8 cellular contexts compared by ENCODE assay signal in the genomic region with DNA sequence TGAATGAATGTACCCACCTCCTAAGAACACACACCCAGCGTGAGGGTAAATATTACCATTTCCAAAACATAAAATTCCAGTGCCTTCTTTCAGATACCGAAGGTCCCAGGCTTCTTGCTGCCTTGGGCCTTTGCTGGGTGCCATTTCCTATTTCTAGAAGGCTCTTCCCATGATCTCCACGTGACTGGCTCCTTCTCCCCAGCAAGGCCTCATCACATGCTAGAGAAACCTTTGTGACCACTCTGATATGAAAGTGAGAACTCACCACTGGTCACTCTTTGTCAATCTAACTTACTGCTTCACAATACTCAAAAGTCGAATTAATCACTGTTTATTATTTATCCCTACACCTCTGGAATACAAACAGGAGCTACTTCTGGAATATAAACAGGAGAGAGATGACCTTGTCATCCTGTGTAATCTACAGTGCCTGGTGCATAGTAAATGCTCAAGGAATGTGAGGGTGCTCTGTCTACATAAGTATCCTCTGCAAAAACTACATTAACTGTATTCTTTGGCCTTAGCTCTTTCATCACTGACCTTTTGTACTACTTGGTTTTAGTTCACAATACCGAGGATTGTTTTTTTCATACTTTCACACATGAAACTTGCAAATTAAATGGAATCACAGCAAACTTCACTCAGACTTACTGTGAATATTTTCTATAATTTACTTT. TPM values are rescaled to one million over a fixed set of nuclear protein-coding genes. Genes with fewer than 3 reads are reported as not detected.
DNase-seq lines count a peak whose midpoint lies in the region; ATAC-seq, FAIRE-seq and TF ChIP-seq lines count a peak whose summit lies in the region.

No MANE protein-coding gene starts in this region.

- H3K27ac Mint-ChIP-seq in memory B cell = peak overlapping the region; percentile 90
- no peak overlapping the region for H3K27ac Mint-ChIP-seq in activated T-helper 2 cell treated with anti-CD3 and anti-CD28 coated beads, Interferon-gamma antibody, Interleukin-2, Interleukin-4, amounts not matched to agents 10 μg/mL and 5 μg/mL and 100 μg/mL, durations not matched to agents 14 hours and 24 hours and 36 hours

- no peaks in the 10 kb centered on the region for H3K9me3 Mint-ChIP-seq in memory B cell
- no peaks in the 10 kb centered on the region for H3K9me3 Mint-ChIP-seq in activated T-helper 2 cell treated with anti-CD3 and anti-CD28 coated beads, Interferon-gamma antibody, Interleukin-2, Interleukin-4, amounts not matched to agents 10 μg/mL and 5 μg/mL and 100 μg/mL, durations not matched to agents 14 hours and 24 hours and 36 hours

- peaks cover 34% of the 10 kb centered on the region for H3K36me3 Mint-ChIP-seq in memory B cell
- peaks cover 7% of the 10 kb centered on the region for H3K36me3 Mint-ChIP-seq in activated T-helper 2 cell treated with anti-CD3 and anti-CD28 coated beads, Interferon-gamma antibody, Interleukin-2, Interleukin-4, amounts not matched to agents 10 μg/mL and 5 μg/mL and 100 μg/mL, durations not matched to agents 14 hours and 24 hours and 36 hours (ENCODE audit: low read depth)

- no peak for ATAC-seq in memory B cell (ENCODE audit: low read depth)

- in situ Hi-C loops in ACHN (cut with HindIII; ENCODE audit: low pct_ligation_motif_present, low pct_unique_long_range_greater_than_20kb, low sequenced_read_pairs) (no loop called here), astrocyte of the cerebellum (cut with HindIII; ENCODE audit: low sequenced_read_pairs) (no loop called here)

- H3K27me3 Mint-ChIP-seq in memory B cell = no peaks in the 10 kb centered on the region
- H3K27me3 Mint-ChIP-seq in activated T-helper 2 cell treated with anti-CD3 and anti-CD28 coated beads, Interferon-gamma antibody, Interleukin-2, Interleukin-4, amounts not matched to agents 10 μg/mL and 5 μg/mL and 100 μg/mL, durations not matched to agents 14 hours and 24 hours and 36 hours (ENCODE audit: low read depth) = peaks cover 13% of the 10 kb centered on the region

- H3K4me1 Mint-ChIP-seq in memory B cell = peaks cover 57% of the 10 kb centered on the region
- peaks cover 26% of the 10 kb centered on the region for H3K4me1 Mint-ChIP-seq in activated T-helper 2 cell treated with anti-CD3 and anti-CD28 coated beads, Interferon-gamma antibody, Interleukin-2, Interleukin-4, amounts not matched to agents 10 μg/mL and 5 μg/mL and 100 μg/mL, durations not matched to agents 14 hours and 24 hours and 36 hours (ENCODE audit: low read depth)

- H3K4me3 Mint-ChIP-seq in memory B cell = peak overlapping the region; percentile 99
- no peak overlapping the region for H3K4me3 Mint-ChIP-seq in activated T-helper 2 cell treated with anti-CD3 and anti-CD28 coated beads, Interferon-gamma antibody, Interleukin-2, Interleukin-4, amounts not matched to agents 10 μg/mL and 5 μg/mL and 100 μg/mL, durations not matched to agents 14 hours and 24 hours and 36 hours (ENCODE audit: low read depth)

- DNase-seq in ACHN (peak; percentile 22), H54 (ENCODE audit: insufficient read length, low spot score) (no peak), astrocyte of the cerebellum (ENCODE audit: low read depth) (no peak), memory B cell (ENCODE audit: low spot score in 2 of 2) (no peak), GM19240 (ENCODE audit: insufficient read length, low spot score) (no peak), COLO668 (lab: John Stamatoyannopoulos, UW; ENCODE audit: unreplicated experiment) (no peak)
- DNase-seq in stimulated activated CD4-positive, alpha-beta T cell treated with anti-CD3 and anti-CD28 coated beads, Interleukin-12 subunit alpha, Interleukin-12 subunit beta, amount 100 ng/mL, for 4 hours = no peak
- no peak for DNase-seq in activated T-helper 2 cell treated with anti-CD3 and anti-CD28 coated beads, Interferon-gamma antibody, Interleukin-2, Interleukin-4, amounts not matched to agents 10 μg/mL and 5 μg/mL and 100 μg/mL, durations not matched to agents 14 hours and 24 hours and 36 hours (ENCODE audit: low spot score)

- TF ChIP-seq CTCF in astrocyte of the cerebellum (IDR thresholded peaks at IDR 0.05; ENCODE audit: low read depth, low read length, missing control alignments) = no peak

- peak; percentile 6 for FAIRE-seq in H54 (lab: Jason Lieb, UNC)

- H3K4me3 ChIP-seq in astrocyte of the cerebellum (ENCODE audit: low read depth, low read length) = peak overlapping the region; percentile 74

- no peak for TF ChIP-seq POLR2A in H54 (IDR thresholded peaks at IDR 0.05; ENCODE audit: low read depth, low read length)

- intact Hi-C loops in activated T-helper 2 cell treated with anti-CD3 and anti-CD28 coated beads, Interferon-gamma antibody, Interleukin-2, Interleukin-4, amounts not matched to agents 10 μg/mL and 5 μg/mL and 100 μg/mL, durations not matched to agents 14 hours and 24 hours and 36 hours (cut with micrococcal nuclease) = no loop called here

RNA-seq across cellular contexts. Expression of a gene that starts 1.6 kb away (rescaled TPM):
- total RNA-seq in activated T-helper 2 cell treated with anti-CD3 and anti-CD28 coated beads, Interferon-gamma antibody, Interleukin-2, Interleukin-4, amounts not matched to agents 10 μg/mL and 5 μg/mL and 100 μg/mL, durations not matched to agents 14 hours and 24 hours and 36 hours = 18.9 and 21.5 TPM in 2 replicates

RNA-seq across cellular contexts. Expression of a gene that starts 26.8 kb away (rescaled TPM):
- not detected in 2 replicates for total RNA-seq in activated T-helper 2 cell treated with anti-CD3 and anti-CD28 coated beads, Interferon-gamma antibody, Interleukin-2, Interleukin-4, amounts not matched to agents 10 μg/mL and 5 μg/mL and 100 μg/mL, durations not matched to agents 14 hours and 24 hours and 36 hours

RNA-seq across cellular contexts. Expression of a gene that starts 41.2 kb away (rescaled TPM):
- total RNA-seq in activated T-helper 2 cell treated with anti-CD3 and anti-CD28 coated beads, Interferon-gamma antibody, Interleukin-2, Interleukin-4, amounts not matched to agents 10 μg/mL and 5 μg/mL and 100 μg/mL, durations not matched to agents 14 hours and 24 hours and 36 hours = not detected in 2 replicates

RNA-seq across cellular contexts. Expression of a gene that starts 58.8 kb away (rescaled TPM):
- not detected in 2 replicates for total RNA-seq in activated T-helper 2 cell treated with anti-CD3 and anti-CD28 coated beads, Interferon-gamma antibody, Interleukin-2, Interleukin-4, amounts not matched to agents 10 μg/mL and 5 μg/mL and 100 μg/mL, durations not matched to agents 14 hours and 24 hours and 36 hours
